ENCODE assay signal across 17 cellular contexts in genomic region chr16:14132696-14133048, GRCh38.
DNase-seq lines count a peak whose midpoint lies in the region; ATAC-seq and TF ChIP-seq lines count a peak whose summit lies in the region.
"Had no signal": no experiment of that assay in that cellular context is flagged by ENCODE, and none has a peak within 500 bp of the region (broad histone marks: within the 10 kb centered on the region; RNA-seq: fewer than 3 reads in every experiment).

No MANE protein-coding gene starts in this region.

- WGBS in adrenal gland, 4 donors: 72 to 80% (median 79%) methylated on average over 4 of the region's 4 CpGs
- WGBS in trophoblast cell (ENCODE audit: extremely low coverage, insufficient coverage, insufficient read length): no CpG with 5 or more reads among the region's 4 CpGs

- H4K91ac ChIP-seq in trophoblast cell (ENCODE audit: low read depth, low read length): no peak overlapping the region

- no peaks in the 10 kb centered on the region for H3K79me2 ChIP-seq in trophoblast cell (ENCODE audit: control insufficient read depth, insufficient read depth, low read length, poor library complexity)

- H2AK5ac ChIP-seq in trophoblast cell (ENCODE audit: low read length): no peak overlapping the region

- CTCF ChIA-PET in CD8-positive, alpha-beta memory T cell (lab: Charles Lee): no interaction called here

- no peaks in the 10 kb centered on the region for H3K9me3 Mint-ChIP-seq in HFFc6
- no peaks in the 10 kb centered on the region for H3K9me3 Mint-ChIP-seq in CD8-positive, alpha-beta memory T cell
- H3K9me3 Mint-ChIP-seq: activated CD4-positive, alpha-beta T cell treated with anti-CD3 and anti-CD28 coated beads, Interleukin-2, amount 10 ng/mL, durations not matched to agents 24 days and 14 days; CD8-positive, alpha-beta T cell had no signal

- no peaks in the 10 kb centered on the region for H3K27me3 ChIP-seq in adrenal gland
- H3K27me3 ChIP-seq in trophoblast cell (ENCODE audit: insufficient read depth, low read length): no peaks in the 10 kb centered on the region
- no peaks in the 10 kb centered on the region for H3K27me3 ChIP-seq in CD8-positive, alpha-beta memory T cell (ENCODE audit: insufficient read depth, low read length, poor library complexity, severe bottlenecking)
- H3K27me3 ChIP-seq in left ventricle myocardium inferior (ENCODE audit: low read depth): no peaks in the 10 kb centered on the region
- H3K27me3 ChIP-seq: spleen had no signal

- H3K23ac ChIP-seq in trophoblast cell (ENCODE audit: low read length): no peak overlapping the region

- H3K9ac ChIP-seq in trophoblast cell (ENCODE audit: low read length): no peak overlapping the region

- POLR2A ChIA-PET in CD8-positive, alpha-beta memory T cell (lab: Charles Lee): no interaction called here

- H3K18ac ChIP-seq in trophoblast cell (ENCODE audit: low read length): no peak overlapping the region

- H2BK120ac ChIP-seq in trophoblast cell (ENCODE audit: insufficient read depth, low read length, poor library complexity): no peak overlapping the region

- H3K27ac ChIP-seq in adrenal gland (peak overlapping the region in 3 of 5 donors; percentile 11 to 64 (median 54)), trophoblast cell (ENCODE audit: low read depth, low read length) (no peak overlapping the region), left ventricle myocardium inferior (replicated peaks) (no peak overlapping the region)
- H3K27ac ChIP-seq in CD8-positive, alpha-beta memory T cell (ENCODE audit: low read depth, low read length): no peak overlapping the region
- H3K27ac ChIP-seq: HL-60, spleen had no signal

- peak overlapping the region; percentile 46 for H3K4ac ChIP-seq in trophoblast cell (ENCODE audit: low read depth, low read length)

- no peak overlapping the region for H4K12ac ChIP-seq in trophoblast cell (ENCODE audit: low read depth, low read length)

- no peaks in the 10 kb centered on the region for H3K79me1 ChIP-seq in trophoblast cell (ENCODE audit: low read length)

- H3K4me3 Mint-ChIP-seq in HFFc6: no peak overlapping the region
- no peak overlapping the region for H3K4me3 Mint-ChIP-seq in CD8-positive, alpha-beta memory T cell
- H3K4me3 Mint-ChIP-seq: activated CD4-positive, alpha-beta T cell treated with anti-CD3 and anti-CD28 coated beads, Interleukin-2, amount 10 ng/mL, durations not matched to agents 24 days and 14 days; CD8-positive, alpha-beta T cell had no signal

- H3K4me1 Mint-ChIP-seq in HFFc6 (ENCODE audit: low read depth): peaks cover 20% of the 10 kb centered on the region
- H3K4me1 Mint-ChIP-seq in CD8-positive, alpha-beta memory T cell: no peaks in the 10 kb centered on the region
- H3K4me1 Mint-ChIP-seq: activated CD4-positive, alpha-beta T cell treated with anti-CD3 and anti-CD28 coated beads, Interleukin-2, amount 10 ng/mL, durations not matched to agents 24 days and 14 days had no signal

- H3K27me3 Mint-ChIP-seq in HFFc6 (ENCODE audit: insufficient read depth): peaks cover 2% of the 10 kb centered on the region; the same call in 1 of the 2 replicates
- H3K27me3 Mint-ChIP-seq in CD8-positive, alpha-beta memory T cell: no peaks in the 10 kb centered on the region
- H3K27me3 Mint-ChIP-seq: activated CD4-positive, alpha-beta T cell treated with anti-CD3 and anti-CD28 coated beads, Interleukin-2, amount 10 ng/mL, durations not matched to agents 24 days and 14 days had no signal

- TF ChIP-seq POLR2A in adrenal gland (IDR thresholded peaks at IDR 0.05): no peak

- TF ChIP-seq CTCF in HFFc6 (IDR thresholded peaks at IDR 0.05): no peak
- no peak for TF ChIP-seq CTCF in adrenal gland (IDR thresholded peaks at IDR 0.05)
- no peak for TF ChIP-seq CTCF in left ventricle myocardium inferior (IDR thresholded peaks at IDR 0.05; ENCODE audit: borderline replicate concordance)

- H3K4me1 ChIP-seq in adrenal gland (replicated peaks in 1 of 2) (peaks cover 13% of the 10 kb centered on the region in 2 donors), trophoblast cell (ENCODE audit: control insufficient read depth in 1 of 2, insufficient read depth in 2 of 2, low read length in 2 of 2) (peaks cover 0 to 3% of the 10 kb centered on the region in 2 experiments), left ventricle myocardium inferior (peaks cover 15% of the 10 kb centered on the region)
- H3K4me1 ChIP-seq in CD8-positive, alpha-beta memory T cell (ENCODE audit: insufficient read depth, low read length): no peaks in the 10 kb centered on the region
- H3K4me1 ChIP-seq: spleen had no signal

- no peak overlapping the region for H3K27ac Mint-ChIP-seq in HFFc6
- H3K27ac Mint-ChIP-seq in CD8-positive, alpha-beta memory T cell: no peak overlapping the region
- H3K27ac Mint-ChIP-seq: activated CD4-positive, alpha-beta T cell treated with anti-CD3 and anti-CD28 coated beads, Interleukin-2, amount 10 ng/mL, durations not matched to agents 24 days and 14 days; CD8-positive, alpha-beta T cell had no signal

- H3K36me3 ChIP-seq in adrenal gland (replicated peaks in 1 of 2) (no peaks in the 10 kb centered on the region), trophoblast cell (ENCODE audit: control insufficient read depth in 1 of 2, insufficient read depth in 2 of 2, low read length in 2 of 2) (no peaks in the 10 kb centered on the region), left ventricle myocardium inferior (no peaks in the 10 kb centered on the region)
- no peaks in the 10 kb centered on the region for H3K36me3 ChIP-seq in CD8-positive, alpha-beta memory T cell (ENCODE audit: insufficient read depth, low read length)
- H3K36me3 ChIP-seq: spleen had no signal

- DNase-seq in HFFc6: peak; percentile 4
- DNase-seq in adrenal gland: no peak
- no peak for DNase-seq in trophoblast cell
- DNase-seq in DMS53 treated with DMSO at 0.1 percent for 48 hours (lab: John Stamatoyannopoulos, UW; ENCODE audit: unreplicated experiment): no peak
- no peak for DNase-seq in SIG-M5 treated with dmso at 0.1 percent for 504 hours (lab: John Stamatoyannopoulos, UW; ENCODE audit: unreplicated experiment)
- no peak for DNase-seq in CD8-positive, alpha-beta memory T cell
- no peak for DNase-seq in left ventricle myocardium inferior
- DNase-seq: activated CD4-positive, alpha-beta T cell treated with anti-CD3 and anti-CD28 coated beads, Interleukin-2, amount 10 ng/mL, durations not matched to agents 24 days and 14 days; activated naive CD4-positive, alpha-beta T cell; CD8-positive, alpha-beta T cell; foreskin melanocyte; left cardiac atrium; MV-4-11; NCI-H526 treated with DMSO at 0.1 percent for 48 hours; spleen had no signal

- H3K4me2 ChIP-seq in trophoblast cell (ENCODE audit: low read length): no peak overlapping the region

- H3K9me3 ChIP-seq in adrenal gland (replicated peaks in 1 of 3): no peaks in the 10 kb centered on the region
- no peaks in the 10 kb centered on the region for H3K9me3 ChIP-seq in trophoblast cell (ENCODE audit: insufficient read depth, low read depth, low read length)
- no peaks in the 10 kb centered on the region for H3K9me3 ChIP-seq in CD8-positive, alpha-beta memory T cell (ENCODE audit: low read length)
- H3K9me3 ChIP-seq in left ventricle myocardium inferior (replicated peaks): no peaks in the 10 kb centered on the region
- H3K9me3 ChIP-seq: spleen had no signal

- no peak overlapping the region for H2BK5ac ChIP-seq in trophoblast cell (ENCODE audit: low read depth, low read length, poor library complexity)

- H3K4me3 ChIP-seq in adrenal gland: peak overlapping the region in 1 of 4 donors; percentile 30
- no peak overlapping the region for H3K4me3 ChIP-seq in trophoblast cell (ENCODE audit: low read depth, low read length)
- H3K4me3 ChIP-seq in CD8-positive, alpha-beta memory T cell (ENCODE audit: low read length): no peak overlapping the region
- H3K4me3 ChIP-seq in left ventricle myocardium inferior: no peak overlapping the region
- H3K4me3 ChIP-seq: spleen had no signal

- peaks cover 10% of the 10 kb centered on the region for H3K36me3 Mint-ChIP-seq in HFFc6 (ENCODE audit: low read depth)
- H3K36me3 Mint-ChIP-seq in CD8-positive, alpha-beta memory T cell: peaks cover 4 to 23% (median 10%) of the 10 kb centered on the region in 3 donors

- no peak overlapping the region for H2AFZ ChIP-seq in trophoblast cell (ENCODE audit: insufficient read depth, low read length, poor library complexity)

- no peak overlapping the region for H2BK12ac ChIP-seq in trophoblast cell (ENCODE audit: low read length)

- no peak overlapping the region for H3K14ac ChIP-seq in trophoblast cell (ENCODE audit: low read length)

- peak; percentile 63 for ATAC-seq in GM18867 (IDR thresholded peaks at IDR 0.05; ENCODE audit: unreplicated experiment)
- ATAC-seq: CD8-positive, alpha-beta T cell; left cardiac atrium had no signal

- intact Hi-C loops in adrenal gland (cut with DNase I): no loop called here
- intact Hi-C loops in left ventricle myocardium inferior (cut with micrococcal nuclease): no loop called here

- H4K8ac ChIP-seq in trophoblast cell (ENCODE audit: low read depth, low read length): no peak overlapping the region

Comparison
In these comparisons a context has a peak if more than half of its experiments do, and no peak if none do; other contexts are left out.
1. H3K27ac ChIP-seq: peak in adrenal gland (3 of 5); none in trophoblast cell (single experiment), CD8-positive, alpha-beta memory T cell (single experiment) and left ventricle myocardium inferior (single experiment).